ENCODE assay signal across 8 cellular contexts in the genomic region with DNA sequence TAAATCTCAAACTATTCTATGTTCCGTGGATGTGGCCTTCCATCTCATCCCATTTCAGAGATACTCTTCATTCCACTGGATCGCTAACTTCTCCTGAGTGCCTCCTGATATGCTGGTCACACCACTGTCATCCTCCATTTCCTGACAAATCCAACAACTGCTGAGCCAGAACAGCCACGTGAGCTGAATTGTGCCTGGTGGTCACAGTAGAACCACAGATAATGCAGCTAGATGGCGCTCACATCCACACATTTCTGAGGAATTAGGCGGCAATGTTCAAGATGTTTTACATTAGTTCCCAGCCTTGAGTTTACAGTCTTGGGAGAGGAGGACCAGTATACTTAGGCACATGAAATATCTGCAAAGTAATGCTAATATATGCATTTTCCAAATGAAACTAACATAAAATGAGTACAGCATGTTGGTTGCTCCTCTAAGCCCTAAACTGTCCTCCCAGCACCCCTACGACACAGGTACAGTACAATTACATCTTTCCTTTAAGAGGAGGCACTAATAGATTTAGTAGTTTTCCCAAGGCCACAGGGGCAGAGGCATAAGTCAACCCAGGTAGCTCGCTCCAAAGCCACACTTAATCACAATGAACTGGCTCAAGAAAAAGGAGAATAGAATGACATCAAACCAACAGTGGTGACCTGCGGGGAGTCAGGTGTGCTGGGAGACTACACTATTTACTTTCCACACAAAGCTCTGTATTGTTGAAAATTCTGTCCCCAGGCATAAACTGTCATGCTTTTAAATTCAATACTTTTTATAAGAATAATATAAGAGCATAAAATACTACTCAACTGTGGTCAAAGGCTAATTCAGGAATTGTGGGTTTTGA.
DNase-seq lines count a peak whose midpoint lies in the region; ATAC-seq and TF ChIP-seq lines count a peak whose summit lies in the region.

No MANE protein-coding gene starts in this region.

- H3K27me3 ChIP-seq in Peyer's patch = no peaks in the 10 kb centered on the region

- H3K36me3 ChIP-seq in Peyer's patch = no peaks in the 10 kb centered on the region

- no peaks in the 10 kb centered on the region for H3K4me1 Mint-ChIP-seq in activated T-helper 17 cell treated with anti-CD3 and anti-CD28 coated beads, Interleukin-2, amount 50 U/mL, for 72 hours
- no peaks in the 10 kb centered on the region for H3K4me1 Mint-ChIP-seq in type B pancreatic cell (ENCODE audit: unreplicated experiment)

- H3K4me1 ChIP-seq in Peyer's patch = no peaks in the 10 kb centered on the region

- H3K27ac ChIP-seq in Peyer's patch = no peak overlapping the region

- H3K36me3 Mint-ChIP-seq in activated T-helper 17 cell treated with anti-CD3 and anti-CD28 coated beads, Interleukin-2, amount 50 U/mL, for 72 hours (ENCODE audit: low read depth) = no peaks in the 10 kb centered on the region
- H3K36me3 Mint-ChIP-seq in type B pancreatic cell = no peaks in the 10 kb centered on the region

- no peak overlapping the region for H3K4me3 Mint-ChIP-seq in activated T-helper 17 cell treated with anti-CD3 and anti-CD28 coated beads, Interleukin-2, amount 50 U/mL, for 72 hours
- H3K4me3 Mint-ChIP-seq in type B pancreatic cell = no peak overlapping the region

- no peak overlapping the region for H3K27ac Mint-ChIP-seq in activated T-helper 17 cell treated with anti-CD3 and anti-CD28 coated beads, Interleukin-2, amount 50 U/mL, for 72 hours
- H3K27ac Mint-ChIP-seq in type B pancreatic cell = no peak overlapping the region

- no peak for TF ChIP-seq POLR2A in Peyer's patch (IDR thresholded peaks at IDR 0.05)

- H3K9me3 Mint-ChIP-seq in activated T-helper 17 cell treated with anti-CD3 and anti-CD28 coated beads, Interleukin-2, amount 50 U/mL, for 72 hours = no peaks in the 10 kb centered on the region
- H3K9me3 Mint-ChIP-seq in type B pancreatic cell = no peaks in the 10 kb centered on the region

- H3K27me3 Mint-ChIP-seq in activated T-helper 17 cell treated with anti-CD3 and anti-CD28 coated beads, Interleukin-2, amount 50 U/mL, for 72 hours = peaks cover 4% of the 10 kb centered on the region
- peaks cover 27% of the 10 kb centered on the region for H3K27me3 Mint-ChIP-seq in type B pancreatic cell

- TF ChIP-seq CTCF in AG10803 (conservative IDR thresholded peaks at IDR 0.05; ENCODE audit: low read length) (peak; percentile 82), Peyer's patch (IDR thresholded peaks at IDR 0.05) (peak; percentile 25 to 91 (median 74)), type B pancreatic cell (conservative IDR thresholded peaks at IDR 0.05) (peak; percentile 82)

- H3K4me3 ChIP-seq in AG10803 (ENCODE audit: low read length) (no peak overlapping the region), Peyer's patch (no peak overlapping the region)

- DNase-seq in AG10803 (ENCODE audit: low read depth) (peak; percentile 90), KBM-7 (peak; percentile 82), Peyer's patch (peak in 2 of 3 donors; percentile 48 to 86), foreskin melanocyte (peak; percentile 79), occipital lobe (lab: John Stamatoyannopoulos, UW) (peak; percentile 35), type B pancreatic cell (ENCODE audit: extremely low spot score, unreplicated experiment) (no peak)

- no peaks in the 10 kb centered on the region for H3K9me3 ChIP-seq in Peyer's patch

- in situ Hi-C loops in KBM-7 (cut with MboI; ENCODE audit: low pct_unique_long_range_greater_than_20kb, low sequenced_read_pairs) = no loop called here

- peak; percentile 65 for ATAC-seq in GM18870 (IDR thresholded peaks at IDR 0.05; ENCODE audit: unreplicated experiment)
- peak; percentile 76 for ATAC-seq in activated T-helper 17 cell treated with anti-CD3 and anti-CD28 coated beads, Interleukin-2, amount 50 U/mL, for 72 hours (replicated peaks)
